ENCODE assay signal across 22 cellular contexts in genomic region chr4:143196323-143196722, GRCh38.
"Had no signal": no experiment of that assay in that cellular context is flagged by ENCODE, and none has a peak within 500 bp of the region (broad histone marks: within the 10 kb centered on the region; RNA-seq: fewer than 3 reads in every experiment).

No MANE protein-coding gene starts in this region.

- H3K27me3 Mint-ChIP-seq: memory B cell; stimulated activated naive B cell treated with anti-CD40 and anti-IgM and Interleukin-4, amounts not matched to agents 10 μg/mL and 1 μg/mL and 100 μg/mL, for 72 hours; stimulated activated naive CD8-positive, alpha-beta T cell treated with anti-CD3 and anti-CD28 coated beads, Interleukin-15, Interleukin-2, amounts not matched to agents 100 ng/mL and 50 ng/mL, for 24 hours had no signal

- H3K9me3 ChIP-seq: esophagus squamous epithelium, left lung, neutrophil, pancreas, thoracic aorta, tibial nerve, upper lobe of left lung had no signal

- H3K9me3 Mint-ChIP-seq: memory B cell; natural killer cell; stimulated activated naive B cell treated with anti-CD40 and anti-IgM and Interleukin-4, amounts not matched to agents 10 μg/mL and 1 μg/mL and 100 μg/mL, for 72 hours; stimulated activated naive CD8-positive, alpha-beta T cell treated with anti-CD3 and anti-CD28 coated beads, Interleukin-15, Interleukin-2, amounts not matched to agents 100 ng/mL and 50 ng/mL, for 24 hours had no signal

- DNase-seq: dermis blood vessel endothelial cell; effector memory CD4-positive, alpha-beta T cell; erythroblast; esophagus squamous epithelium; foreskin melanocyte; kidney; left lung; natural killer cell; pancreas; stimulated activated CD4-positive, alpha-beta T cell treated with anti-CD3 and anti-CD28 coated beads, Interleukin-15, amount 100 ng/mL, for 24 hours; stimulated activated CD4-positive, alpha-beta T cell treated with anti-CD3 and anti-CD28 coated beads, Interleukin-2, amount 100 ng/mL, for 48 hours; stimulated activated naive B cell treated with anti-CD40 and anti-IgM and Interleukin-4, amounts not matched to agents 10 μg/mL and 1 μg/mL and 100 μg/mL, for 72 hours; upper lobe of left lung had no signal

- H3K4me2 ChIP-seq: hepatocyte had no signal

- H2AFZ ChIP-seq: hepatocyte had no signal

- H3K4me3 ChIP-seq: coronary artery, esophagus squamous epithelium, hepatocyte, left lung, lung, pancreas, skin epidermis, thoracic aorta, tibial nerve, upper lobe of left lung had no signal

- H3K27ac ChIP-seq: coronary artery, esophagus squamous epithelium, hepatocyte, left lung, neutrophil, pancreas, skin epidermis, thoracic aorta, tibial nerve, upper lobe of left lung had no signal

- H3K27me3 ChIP-seq: esophagus squamous epithelium, hepatocyte, left lung, neutrophil, pancreas, tibial nerve, upper lobe of left lung had no signal

- H3K4me1 ChIP-seq: upper lobe of left lung had no signal

- ATAC-seq: left lung; natural killer cell; stimulated activated naive B cell treated with anti-CD40 and anti-IgM and Interleukin-4, amounts not matched to agents 10 μg/mL and 1 μg/mL and 100 μg/mL, for 72 hours had no signal

- H3K27ac Mint-ChIP-seq: memory B cell; stimulated activated naive B cell treated with anti-CD40 and anti-IgM and Interleukin-4, amounts not matched to agents 10 μg/mL and 1 μg/mL and 100 μg/mL, for 72 hours; stimulated activated naive CD8-positive, alpha-beta T cell treated with anti-CD3 and anti-CD28 coated beads, Interleukin-15, Interleukin-2, amounts not matched to agents 100 ng/mL and 50 ng/mL, for 24 hours had no signal

- H3K4me3 Mint-ChIP-seq: memory B cell; natural killer cell; stimulated activated naive B cell treated with anti-CD40 and anti-IgM and Interleukin-4, amounts not matched to agents 10 μg/mL and 1 μg/mL and 100 μg/mL, for 72 hours; stimulated activated naive CD8-positive, alpha-beta T cell treated with anti-CD3 and anti-CD28 coated beads, Interleukin-15, Interleukin-2, amounts not matched to agents 100 ng/mL and 50 ng/mL, for 24 hours had no signal
